In genomic region chr7:92613214-92613613, GRCh38 we compare ENCODE assay signal across 19 cellular contexts. TPM values are rescaled to one million over a fixed set of nuclear protein-coding genes. Genes with fewer than 3 reads are reported as not detected.
DNase-seq lines count a peak whose midpoint lies in the region; ATAC-seq and TF ChIP-seq lines count a peak whose summit lies in the region.
"Had no signal": no experiment of that assay in that cellular context is flagged by ENCODE, and none has a peak within 500 bp of the region (broad histone marks: within the 10 kb centered on the region; RNA-seq: fewer than 3 reads in every experiment).

No MANE protein-coding gene starts in this region.

- POLR2A ChIA-PET in HEK293T (lab: Yijun Ruan, JAX): no interaction called here

- peaks cover 29% of the 10 kb centered on the region for H3K36me3 ChIP-seq in MG63

- H3K27ac Mint-ChIP-seq in activated naive CD4-positive, alpha-beta T cell treated with anti-CD3 and anti-CD28 coated beads, Interleukin-2, amount 10 ng/mL, durations not matched to agents 7 days and 5 days: peak overlapping the region; percentile 35
- H3K27ac Mint-ChIP-seq in T-helper 17 cell: peak overlapping the region; percentile 60
- H3K27ac Mint-ChIP-seq in effector memory CD8-positive, alpha-beta T cell: peak overlapping the region; percentile 0 to 45
- H3K27ac Mint-ChIP-seq: CD14-positive monocyte had no signal

- H3K27ac ChIP-seq in substantia nigra (ENCODE audit: low read depth, low read length, poor library complexity, severe bottlenecking): peak overlapping the region; percentile 88
- H3K27ac ChIP-seq: heart right ventricle, thyroid gland had no signal

- H3K9me3 ChIP-seq in T-helper 17 cell (ENCODE audit: control insufficient read depth, low read length, poor library complexity, severe bottlenecking) (no peaks in the 10 kb centered on the region), MG63 (no peaks in the 10 kb centered on the region)
- H3K9me3 ChIP-seq: heart right ventricle, thyroid gland had no signal

- H3K36me3 Mint-ChIP-seq in activated naive CD4-positive, alpha-beta T cell treated with anti-CD3 and anti-CD28 coated beads, Interleukin-2, amount 10 ng/mL, durations not matched to agents 7 days and 5 days: peaks cover 62% of the 10 kb centered on the region
- peaks cover 10% of the 10 kb centered on the region for H3K36me3 Mint-ChIP-seq in T-helper 17 cell (ENCODE audit: low read depth)
- peaks cover 21% of the 10 kb centered on the region for H3K36me3 Mint-ChIP-seq in effector memory CD8-positive, alpha-beta T cell (ENCODE audit: insufficient read depth)

- no peaks in the 10 kb centered on the region for H3K27me3 Mint-ChIP-seq in activated naive CD4-positive, alpha-beta T cell treated with anti-CD3 and anti-CD28 coated beads, Interleukin-2, amount 10 ng/mL, durations not matched to agents 7 days and 5 days
- no peaks in the 10 kb centered on the region for H3K27me3 Mint-ChIP-seq in T-helper 17 cell
- H3K27me3 Mint-ChIP-seq in effector memory CD8-positive, alpha-beta T cell: no peaks in the 10 kb centered on the region

- peaks cover 22% of the 10 kb centered on the region for H3K4me1 Mint-ChIP-seq in activated naive CD4-positive, alpha-beta T cell treated with anti-CD3 and anti-CD28 coated beads, Interleukin-2, amount 10 ng/mL, durations not matched to agents 7 days and 5 days
- peaks cover 9% of the 10 kb centered on the region for H3K4me1 Mint-ChIP-seq in T-helper 17 cell
- peaks cover 0 to 13% of the 10 kb centered on the region in 2 donors for H3K4me1 Mint-ChIP-seq in effector memory CD8-positive, alpha-beta T cell (ENCODE audit: low read depth in 2 of 2)

- H3K4me3 ChIP-seq in MG63: no peak overlapping the region
- H3K4me3 ChIP-seq: heart right ventricle, thyroid gland had no signal

- ATAC-seq in T-helper 17 cell: no peak
- no peak for ATAC-seq in effector memory CD8-positive, alpha-beta T cell (replicated peaks)
- no peak for ATAC-seq in HG03565 (IDR thresholded peaks at IDR 0.05; ENCODE audit: unreplicated experiment)
- ATAC-seq: activated CD4-positive, CD25-positive, alpha-beta regulatory T cell treated with anti-CD3 and anti-CD28 coated beads, Interleukin-2, amount 50 U/mL, for 24 hours; heart right ventricle had no signal

- H3K27me3 ChIP-seq in MG63: no peaks in the 10 kb centered on the region
- H3K27me3 ChIP-seq: heart right ventricle, thyroid gland had no signal

- no peak for DNase-seq in activated naive CD4-positive, alpha-beta T cell treated with anti-CD3 and anti-CD28 coated beads, Interleukin-2, amount 10 ng/mL, durations not matched to agents 7 days and 5 days
- no peak for DNase-seq in activated naive CD4-positive, alpha-beta T cell treated with anti-CD3 and anti-CD28 coated beads, Interleukin-2, amount 50 U/mL, for 16 hours
- DNase-seq in T-helper 17 cell: no peak
- DNase-seq in effector memory CD8-positive, alpha-beta T cell: no peak
- DNase-seq in substantia nigra (lab: John Stamatoyannopoulos, UW): no peak
- DNase-seq in MG63: no peak
- no peak for DNase-seq in HEK293T (ENCODE audit: extremely low spot score)
- DNase-seq: amniotic stem cell; central memory CD4-positive, alpha-beta T cell; DMS79 treated with DMSO at 0.1 percent for 48 hours; effector CD8-positive, alpha-beta T cell; heart right ventricle; NCI-H2171; NCI-H748 treated with DMSO at 0.1 percent for 48 hours; SHP77 treated with DMSO at 0.1 percent for 48 hours; thyroid gland had no signal

- H3K9me3 Mint-ChIP-seq in activated naive CD4-positive, alpha-beta T cell treated with anti-CD3 and anti-CD28 coated beads, Interleukin-2, amount 10 ng/mL, durations not matched to agents 7 days and 5 days: no peaks in the 10 kb centered on the region
- H3K9me3 Mint-ChIP-seq in effector memory CD8-positive, alpha-beta T cell: no peaks in the 10 kb centered on the region
- H3K9me3 Mint-ChIP-seq: CD14-positive monocyte had no signal

- no peak overlapping the region for H3K4me3 Mint-ChIP-seq in activated naive CD4-positive, alpha-beta T cell treated with anti-CD3 and anti-CD28 coated beads, Interleukin-2, amount 10 ng/mL, durations not matched to agents 7 days and 5 days
- H3K4me3 Mint-ChIP-seq in T-helper 17 cell: no peak overlapping the region
- no peak overlapping the region for H3K4me3 Mint-ChIP-seq in effector memory CD8-positive, alpha-beta T cell
- H3K4me3 Mint-ChIP-seq: CD14-positive monocyte had no signal

- CTCF ChIA-PET in activated naive CD4-positive, alpha-beta T cell treated with anti-CD3 and anti-CD28 coated beads, Interleukin-2, amount 10 ng/mL, durations not matched to agents 7 days and 5 days (lab: Charles Lee): interaction anchor here (0.9 to 1.7 kb wide), 2 partner anchors 8 to 10 kb away, joined by 3 to 4 read pairs; no protein-coding TSS in a partner anchor
- CTCF ChIA-PET in HEK293T (lab: Yijun Ruan, JAX): interaction anchor here (0.7 kb wide), 1 partner anchor 8 kb away, joined by 3 read pairs; no protein-coding TSS in a partner anchor

TF ChIP-seq in HEK293T, 16 proteins besides CTCF, POLR2A, EP300 and RAD21:
- TF ChIP-seq ELF4 (IDR thresholded peaks at IDR 0.05) (no peak), LEF1 (IDR thresholded peaks at IDR 0.05; ENCODE audit: borderline replicate concordance) (no peak), FOXM1 (IDR thresholded peaks at IDR 0.05; ENCODE audit: borderline replicate concordance) (no peak), CTBP1 (IDR thresholded peaks at IDR 0.05; ENCODE audit: borderline replicate concordance) (no peak), HDGF (IDR thresholded peaks at IDR 0.05; ENCODE audit: borderline replicate concordance) (no peak), SUZ12 (IDR thresholded peaks at IDR 0.05) (no peak), PKNOX1 (IDR thresholded peaks at IDR 0.05) (no peak), L3MBTL2 (conservative IDR thresholded peaks at IDR 0.05) (no peak), NFRKB (IDR thresholded peaks at IDR 0.05) (no peak), FOXK2 (IDR thresholded peaks at IDR 0.05) (no peak), FOXA1 (IDR thresholded peaks at IDR 0.05) (no peak), TARDBP (IDR thresholded peaks at IDR 0.05) (no peak), ZNF384 (IDR thresholded peaks at IDR 0.05) (no peak), SP1 (IDR thresholded peaks at IDR 0.05) (no peak), BHLHE40 (IDR thresholded peaks at IDR 0.05; ENCODE audit: borderline replicate concordance) (no peak), ARNT (IDR thresholded peaks at IDR 0.05) (no peak)

RNA-seq across cellular contexts. Expression of gene FAM133B, which starts 23.0 kb away (rescaled TPM):
- total RNA-seq in T-helper 17 cell: 10 to 100 TPM; 71.6 to 77.0 TPM
- 6.6 and 7.7 TPM in 2 replicates for total RNA-seq in MG63 (2014; rRNA removed; shearing (Covaris generic); ENCODE audit: low replicate concordance)
